In the genomic region with DNA sequence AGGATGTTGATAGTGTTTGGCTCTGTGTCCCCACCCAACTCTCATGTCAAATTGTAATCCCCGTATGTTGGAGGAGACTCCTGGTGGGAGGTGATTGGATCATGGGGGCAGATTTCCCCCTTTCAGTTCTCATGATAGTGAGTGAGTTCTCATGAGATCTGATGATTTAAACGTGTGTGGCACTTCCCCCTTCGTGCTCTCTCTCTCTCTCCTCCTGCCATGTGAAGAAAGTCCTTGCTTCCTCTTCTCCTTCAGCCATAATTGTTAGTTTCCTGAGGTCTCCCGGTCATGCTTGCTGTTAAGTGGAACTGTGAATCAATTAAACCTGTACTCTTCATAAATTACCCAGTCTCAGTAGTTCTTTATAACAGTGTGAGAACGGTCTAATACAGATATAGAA, we compare ENCODE assay signal across 20 cellular contexts.
"Had no signal": no experiment of that assay in that cellular context is flagged by ENCODE, and none has a peak within 500 bp of the region (broad histone marks: within the 10 kb centered on the region; RNA-seq: fewer than 3 reads in every experiment).

No MANE protein-coding gene starts in this region.

- H3K9me3 ChIP-seq: esophagus squamous epithelium, gastrocnemius medialis, prostate gland, testis had no signal

- H3K36me3 ChIP-seq: prostate gland had no signal

- H3K27ac ChIP-seq: adrenal gland, esophagus squamous epithelium, gastrocnemius medialis, left ventricle myocardium inferior, prostate gland, testis, upper lobe of left lung had no signal

- H3K4me1 ChIP-seq: esophagus squamous epithelium, gastrocnemius medialis, left ventricle myocardium inferior, prostate gland, testis, upper lobe of left lung had no signal

- DNase-seq: activated CD4-positive, alpha-beta T cell treated with anti-CD3 and anti-CD28 coated beads for 36 hours; activated CD4-positive, alpha-beta T cell treated with anti-CD3 and anti-CD28 coated beads, Interleukin-2, amount 50 U/mL, for 48 hours; activated CD8-positive, alpha-beta memory T cell treated with anti-CD3 and anti-CD28 coated beads, Interleukin-2, amount 50 U/mL, for 48 hours; activated naive CD4-positive, alpha-beta T cell; activated T-cell treated with anti-CD3 and anti-CD28 coated beads, Interleukin-2, amount 50 U/mL, for 4 hours; adrenal gland; cortex of kidney; endodermal cell; esophagus squamous epithelium; gastrocnemius medialis; head of caudate nucleus; hypothalamus; left ventricle myocardium inferior; natural killer cell; stimulated activated CD4-positive, alpha-beta T cell treated with anti-CD3 and anti-CD28 coated beads, Interleukin-2, amount 100 ng/mL, for 48 hours; stimulated activated CD8-positive, alpha-beta memory T cell treated with anti-CD3 and anti-CD28 coated beads, Interleukin-4, amount 100 ng/mL, for 48 hours; stimulated activated naive B cell treated with anti-CD40 and anti-IgM and Interleukin-4, amounts not matched to agents 10 μg/mL and 1 μg/mL and 100 μg/mL, for 72 hours; testis; upper lobe of left lung had no signal

- H3K4me3 ChIP-seq: adrenal gland, esophagus squamous epithelium, gastrocnemius medialis, left ventricle myocardium inferior, prostate gland, testis, upper lobe of left lung had no signal

- H3K27me3 ChIP-seq: adrenal gland, esophagus squamous epithelium, gastrocnemius medialis, testis, upper lobe of left lung had no signal
